ENCODE assay signal across 23 cellular contexts in the genomic region with DNA sequence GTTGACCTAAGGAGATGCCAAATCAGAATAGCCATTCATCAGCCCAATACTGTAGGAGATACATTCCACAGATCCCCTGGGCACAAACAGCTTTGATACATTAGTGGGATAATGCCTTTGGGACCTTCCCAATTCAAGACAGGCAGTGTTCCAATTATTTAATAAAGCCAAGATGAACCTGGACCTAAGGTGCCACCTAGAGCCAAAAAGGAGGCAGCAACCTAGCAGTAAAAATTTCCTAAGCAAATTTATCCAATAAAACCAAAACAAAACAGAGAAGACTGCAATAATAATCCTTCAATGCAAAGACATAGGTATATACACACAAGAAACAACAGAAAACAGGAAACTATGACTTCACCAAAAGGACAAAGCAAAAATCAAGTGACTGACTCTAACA.
DNase-seq lines count a peak whose midpoint lies in the region; ATAC-seq, FAIRE-seq and TF ChIP-seq lines count a peak whose summit lies in the region.
"Had no signal": no experiment of that assay in that cellular context is flagged by ENCODE, and none has a peak within 500 bp of the region (broad histone marks: within the 10 kb centered on the region; RNA-seq: fewer than 3 reads in every experiment).

No MANE protein-coding gene starts in this region.

- in situ Hi-C loops in astrocyte of the spinal cord (cut with HindIII; ENCODE audit: low sequenced_read_pairs), result no loop called here

- DNase-seq in D721Med (ENCODE audit: insufficient read length, low spot score) (no peak), astrocyte of the spinal cord (ENCODE audit: low read depth, low spot score) (no peak), fibroblast of villous mesenchyme (ENCODE audit: low read depth) (no peak), NCI-H1930 (lab: John Stamatoyannopoulos, UW) (no peak), NCI-H1436 treated with DMSO at 0.1 percent for 48 hours (lab: John Stamatoyannopoulos, UW) (no peak)
- DNase-seq: activated CD8-positive, alpha-beta memory T cell treated with anti-CD3 and anti-CD28 coated beads for 24 hours; cerebellar nuclear complex; DMS79; KBM-7; mesendoderm; NCI-H1436; NCI-H524 treated with DMSO at 0.1 percent for 48 hours; stimulated activated CD4-positive, alpha-beta T cell treated with anti-CD3 and anti-CD28 coated beads, Interleukin-12 subunit alpha, Interleukin-12 subunit beta, amount 100 ng/mL, for 4 hours; stimulated activated naive B cell treated with anti-CD40 and anti-IgM and Interleukin-4, amounts not matched to agents 10 μg/mL and 1 μg/mL and 100 μg/mL, for 72 hours; SW 1271; WERI-Rb-1 had no signal

- no peak for TF ChIP-seq EP300 in Ishikawa (IDR thresholded peaks at IDR 0.05; ENCODE audit: borderline replicate concordance)

- peak; percentile 65 for TF ChIP-seq RAD21 in Ishikawa (IDR thresholded peaks at IDR 0.05; ENCODE audit: low read depth)

- no peak overlapping the region for H3K4me3 ChIP-seq in astrocyte of the spinal cord (ENCODE audit: low read depth, low read length)
- no peak overlapping the region for H3K4me3 ChIP-seq in fibroblast of villous mesenchyme (ENCODE audit: low read depth, low read length)
- H3K4me3 ChIP-seq: BLaER1, tibial nerve had no signal

- FAIRE-seq in D721Med (lab: Jason Lieb, UNC), result no peak

- ATAC-seq in GM19455 (IDR thresholded peaks at IDR 0.05; ENCODE audit: unreplicated experiment) (no peak), GM21786 (IDR thresholded peaks at IDR 0.05; ENCODE audit: unreplicated experiment) (no peak)
- ATAC-seq: activated T-helper 17 cell treated with anti-CD3 and anti-CD28 coated beads, Interleukin-2, amount 50 U/mL, for 72 hours; natural killer cell treated with Interleukin-12 subunit alpha and Interleukin-12 subunit beta and Interleukin-15 and Interleukin-18, amount 100 ng/mL, for 72 hours; stimulated activated naive B cell treated with anti-CD40 and anti-IgM and Interleukin-4, amounts not matched to agents 10 μg/mL and 1 μg/mL and 100 μg/mL, for 72 hours had no signal

- TF ChIP-seq CTCF in D721Med (IDR thresholded peaks at IDR 0.05; ENCODE audit: insufficient read depth, missing control alignments) (peak; percentile 22), astrocyte of the spinal cord (IDR thresholded peaks at IDR 0.05; ENCODE audit: low read depth, low read length) (peak; percentile 2), fibroblast of villous mesenchyme (IDR thresholded peaks at IDR 0.05; ENCODE audit: insufficient read depth, low read depth, low read length) (peak; percentile 13)

TF ChIP-seq in Ishikawa, 13 proteins besides CTCF, POLR2A, EP300 and RAD21:
- TF ChIP-seq TCF12 (IDR thresholded peaks at IDR 0.05; ENCODE audit: low read depth) (no peak), CREB1 (IDR thresholded peaks at IDR 0.05; ENCODE audit: low read depth) (no peak), ZBTB7A (IDR thresholded peaks at IDR 0.05; ENCODE audit: low read depth) (no peak), TEAD4 (IDR thresholded peaks at IDR 0.05) (no peak), FOXM1 (IDR thresholded peaks at IDR 0.05; ENCODE audit: borderline replicate concordance, low read depth) (no peak), TAF1 (IDR thresholded peaks at IDR 0.05; ENCODE audit: low read depth) (no peak), EGR1 (IDR thresholded peaks at IDR 0.05) (no peak), NFIC (IDR thresholded peaks at IDR 0.05) (no peak), CEBPB (IDR thresholded peaks at IDR 0.05) (no peak), YY1 (IDR thresholded peaks at IDR 0.05; ENCODE audit: low read depth) (no peak)
- TF ChIP-seq, protein P1, sequence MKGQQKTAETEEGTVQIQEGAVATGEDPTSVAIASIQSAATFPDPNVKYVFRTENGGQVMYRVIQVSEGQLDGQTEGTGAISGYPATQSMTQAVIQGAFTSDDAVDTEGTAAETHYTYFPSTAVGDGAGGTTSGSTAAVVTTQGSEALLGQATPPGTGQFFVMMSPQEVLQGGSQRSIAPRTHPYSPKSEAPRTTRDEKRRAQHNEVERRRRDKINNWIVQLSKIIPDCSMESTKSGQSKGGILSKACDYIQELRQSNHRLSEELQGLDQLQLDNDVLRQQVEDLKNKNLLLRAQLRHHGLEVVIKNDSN (IDR thresholded peaks at IDR 0.05), result no peak
- TF ChIP-seq, protein P2, sequence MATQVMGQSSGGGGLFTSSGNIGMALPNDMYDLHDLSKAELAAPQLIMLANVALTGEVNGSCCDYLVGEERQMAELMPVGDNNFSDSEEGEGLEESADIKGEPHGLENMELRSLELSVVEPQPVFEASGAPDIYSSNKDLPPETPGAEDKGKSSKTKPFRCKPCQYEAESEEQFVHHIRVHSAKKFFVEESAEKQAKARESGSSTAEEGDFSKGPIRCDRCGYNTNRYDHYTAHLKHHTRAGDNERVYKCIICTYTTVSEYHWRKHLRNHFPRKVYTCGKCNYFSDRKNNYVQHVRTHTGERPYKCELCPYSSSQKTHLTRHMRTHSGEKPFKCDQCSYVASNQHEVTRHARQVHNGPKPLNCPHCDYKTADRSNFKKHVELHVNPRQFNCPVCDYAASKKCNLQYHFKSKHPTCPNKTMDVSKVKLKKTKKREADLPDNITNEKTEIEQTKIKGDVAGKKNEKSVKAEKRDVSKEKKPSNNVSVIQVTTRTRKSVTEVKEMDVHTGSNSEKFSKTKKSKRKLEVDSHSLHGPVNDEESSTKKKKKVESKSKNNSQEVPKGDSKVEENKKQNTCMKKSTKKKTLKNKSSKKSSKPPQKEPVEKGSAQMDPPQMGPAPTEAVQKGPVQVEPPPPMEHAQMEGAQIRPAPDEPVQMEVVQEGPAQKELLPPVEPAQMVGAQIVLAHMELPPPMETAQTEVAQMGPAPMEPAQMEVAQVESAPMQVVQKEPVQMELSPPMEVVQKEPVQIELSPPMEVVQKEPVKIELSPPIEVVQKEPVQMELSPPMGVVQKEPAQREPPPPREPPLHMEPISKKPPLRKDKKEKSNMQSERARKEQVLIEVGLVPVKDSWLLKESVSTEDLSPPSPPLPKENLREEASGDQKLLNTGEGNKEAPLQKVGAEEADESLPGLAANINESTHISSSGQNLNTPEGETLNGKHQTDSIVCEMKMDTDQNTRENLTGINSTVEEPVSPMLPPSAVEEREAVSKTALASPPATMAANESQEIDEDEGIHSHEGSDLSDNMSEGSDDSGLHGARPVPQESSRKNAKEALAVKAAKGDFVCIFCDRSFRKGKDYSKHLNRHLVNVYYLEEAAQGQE (IDR thresholded peaks at IDR 0.05; ENCODE audit: low read depth), result no peak
- TF ChIP-seq, protein P3, sequence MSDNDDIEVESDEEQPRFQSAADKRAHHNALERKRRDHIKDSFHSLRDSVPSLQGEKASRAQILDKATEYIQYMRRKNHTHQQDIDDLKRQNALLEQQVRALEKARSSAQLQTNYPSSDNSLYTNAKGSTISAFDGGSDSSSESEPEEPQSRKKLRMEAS (IDR thresholded peaks at IDR 0.05), result no peak
